In genomic region chr6:71481021-71481420, GRCh38 we compare ENCODE assay signal across 32 cellular contexts.
DNase-seq lines count a peak whose midpoint lies in the region; ATAC-seq, FAIRE-seq and TF ChIP-seq lines count a peak whose summit lies in the region.
"Had no signal": no experiment of that assay in that cellular context is flagged by ENCODE, and none has a peak within 500 bp of the region (broad histone marks: within the 10 kb centered on the region; RNA-seq: fewer than 3 reads in every experiment).

No MANE protein-coding gene starts in this region.

- H2BK5ac ChIP-seq in mesendoderm (ENCODE audit: low read length) = no peak overlapping the region

- CTCF ChIA-PET in endothelial cell of umbilical vein (lab: Charles Lee) = interaction anchor here (1.2 to 3.4 kb wide), 8 partner anchors 9 to 290 kb away, joined by 3 to 35 read pairs (median 15); no protein-coding TSS in a partner anchor
- CTCF ChIA-PET in GM10248 (lab: Yijun Ruan, JAX) = interaction anchor here (1.0 to 1.6 kb wide), 2 partner anchors 10 to 13 kb away, joined by 3 read pairs; no protein-coding TSS in a partner anchor

- 58 to 69% methylated on average over 1 of the region's 1 CpG for whole genome bisulfite sequencing in heart right ventricle, 2 donors
- WGBS in mesendoderm (ENCODE audit: extremely low coverage, insufficient coverage, low lambda C conversion rate) = no CpG with 5 or more reads among the region's 1 CpG

- TF ChIP-seq POLR2A in endothelial cell of umbilical vein (IDR thresholded peaks at IDR 0.05; ENCODE audit: low read depth, low read length) = no peak

- H3K4me1 ChIP-seq in heart right ventricle = peaks cover 0 to 49% (median 36%) of the 10 kb centered on the region in 9 donors
- peaks cover 38% of the 10 kb centered on the region for H3K4me1 ChIP-seq in endothelial cell of umbilical vein (ENCODE audit: control insufficient read depth, extremely low read depth, insufficient read depth, low read length)
- no peaks in the 10 kb centered on the region for H3K4me1 ChIP-seq in mesendoderm (ENCODE audit: control insufficient read depth, low read depth, low read length)
- peaks cover 42% of the 10 kb centered on the region for H3K4me1 ChIP-seq in upper lobe of right lung
- H3K4me1 ChIP-seq: colonic mucosa, uterus had no signal

- H3K9me3 Mint-ChIP-seq in type B pancreatic cell = no peaks in the 10 kb centered on the region
- H3K9me3 Mint-ChIP-seq: activated naive CD4-positive, alpha-beta T cell treated with anti-CD3 and anti-CD28 coated beads, Interleukin-2, amount 50 U/mL, for 24 hours; activated T-helper 1 cell treated with anti-CD3 and anti-CD28 coated beads, Interleukin-12 subunit alpha, Interleukin-12 subunit beta, Interleukin-2, Interleukin-4 antibody, amounts not matched to agents 30 ng/mL and 10 ng/mL and 1 ng/mL, durations not matched to agents 14 hours and 24 hours and 36 hours; H9; stimulated activated effector memory CD8-positive, alpha-beta T cell treated with anti-CD3 and anti-CD28 coated beads, Interleukin-12 subunit alpha, Interleukin-12 subunit beta, amount 100 ng/mL, for 72 hours had no signal

- H4K5ac ChIP-seq in mesendoderm (ENCODE audit: low read length) = no peak overlapping the region

- TF ChIP-seq CTCF in heart right ventricle (IDR thresholded peaks at IDR 0.05) (no peak), endothelial cell of umbilical vein (IDR thresholded peaks at IDR 0.05; ENCODE audit: extremely low read depth in 1 of 2, insufficient read depth in 1 of 2, low read depth in 1 of 2, low read length in 2 of 2) (no peak), upper lobe of right lung (IDR thresholded peaks at IDR 0.05) (no peak), type B pancreatic cell (conservative IDR thresholded peaks at IDR 0.05) (no peak), GM10248 (IDR thresholded peaks at IDR 0.05; ENCODE audit: control extremely low read depth, extremely low read depth, low read depth, missing control alignments) (no peak)

- H3K79me2 ChIP-seq in endothelial cell of umbilical vein (ENCODE audit: control insufficient read depth, insufficient read depth, low read length) (no peaks in the 10 kb centered on the region), mesendoderm (ENCODE audit: control insufficient read depth, insufficient read depth, low read length) (no peaks in the 10 kb centered on the region)

- no peak overlapping the region for H3K4ac ChIP-seq in mesendoderm (ENCODE audit: low read depth, low read length)

- H4K8ac ChIP-seq in mesendoderm (ENCODE audit: low read depth, low read length) = no peak overlapping the region

- H3K9me3 ChIP-seq in heart right ventricle (no peaks in the 10 kb centered on the region), endothelial cell of umbilical vein (replicated peaks; ENCODE audit: control insufficient read depth, insufficient read depth, low read length) (no peaks in the 10 kb centered on the region), upper lobe of right lung (no peaks in the 10 kb centered on the region)
- H3K9me3 ChIP-seq: colonic mucosa, MG63, uterus had no signal

- no peaks in the 10 kb centered on the region for H3K79me1 ChIP-seq in mesendoderm (ENCODE audit: low read length)

- no peak overlapping the region for H3K27ac Mint-ChIP-seq in type B pancreatic cell
- H3K27ac Mint-ChIP-seq: activated naive CD4-positive, alpha-beta T cell treated with anti-CD3 and anti-CD28 coated beads, Interleukin-2, amount 50 U/mL, for 24 hours; activated T-helper 1 cell treated with anti-CD3 and anti-CD28 coated beads, Interleukin-12 subunit alpha, Interleukin-12 subunit beta, Interleukin-2, Interleukin-4 antibody, amounts not matched to agents 30 ng/mL and 10 ng/mL and 1 ng/mL, durations not matched to agents 14 hours and 24 hours and 36 hours; CD8-positive, alpha-beta memory T cell; H9; stimulated activated effector memory CD8-positive, alpha-beta T cell treated with anti-CD3 and anti-CD28 coated beads, Interleukin-12 subunit alpha, Interleukin-12 subunit beta, amount 100 ng/mL, for 72 hours had no signal

- H3K56ac ChIP-seq in mesendoderm (ENCODE audit: low read length) = no peak overlapping the region

- FAIRE-seq in endothelial cell of umbilical vein (lab: Jason Lieb, UNC) = no peak
- FAIRE-seq: A204.1, HTR-8/SVneo had no signal

- ATAC-seq in heart right ventricle (peak in 2 of 8 donors; percentile 20 to 31), upper lobe of right lung (no peak)
- ATAC-seq: left lobe of liver; sciatic nerve; stimulated activated effector memory CD8-positive, alpha-beta T cell treated with anti-CD3 and anti-CD28 coated beads, Interleukin-12 subunit alpha, Interleukin-12 subunit beta, amount 100 ng/mL, for 72 hours had no signal

- dilution Hi-C loops in endothelial cell of umbilical vein (cut with MboI; ENCODE audit: extremely low pct_ligation_motif_present, low sequenced_read_pairs) = no loop called here

- H3K18ac ChIP-seq in mesendoderm (ENCODE audit: low read length) = peak overlapping the region; percentile 64

- DNase-seq in heart right ventricle (no peak), cardiac septum (ENCODE audit: low spot score) (no peak), endothelial cell of umbilical vein (ENCODE audit: low read depth, low spot score) (peak; percentile 16), mesendoderm (no peak), upper lobe of right lung (no peak), ACHN (no peak), type B pancreatic cell (ENCODE audit: extremely low spot score, unreplicated experiment) (no peak), GM10248 (ENCODE audit: extremely low spot score) (no peak)
- DNase-seq: activated CD4-positive, alpha-beta T cell treated with anti-CD3 and anti-CD28 coated beads, Interleukin-2, amount 50 U/mL, for 48 hours; CD8-positive, alpha-beta memory T cell; colonic mucosa; DMS153; effector memory CD4-positive, alpha-beta T cell; H9; KG1; MG63; NCI-H1417; NCI-H2081; NCI-H2227 treated with DMSO at 0.1 percent for 48 hours; NCI-H526 treated with DMSO at 0.1 percent for 48 hours; SIG-M5; stimulated activated CD4-positive, alpha-beta T cell treated with anti-CD3 and anti-CD28 coated beads, Interleukin-4, amount 100 ng/mL, for 24 hours; substantia nigra; uterus had no signal

- H3K27me3 ChIP-seq in heart right ventricle (no peaks in the 10 kb centered on the region), endothelial cell of umbilical vein (ENCODE audit: control insufficient read depth in 2 of 2, insufficient read depth in 2 of 2, low read length in 2 of 2) (no peaks in the 10 kb centered on the region), mesendoderm (ENCODE audit: insufficient read depth, low read length, poor library complexity) (no peaks in the 10 kb centered on the region), upper lobe of right lung (no peaks in the 10 kb centered on the region)
- H3K27me3 ChIP-seq: colonic mucosa, MG63, uterus had no signal

- H4K20me1 ChIP-seq in endothelial cell of umbilical vein (replicated peaks; ENCODE audit: control insufficient read depth, extremely low read depth, insufficient read depth, low read length) = no peaks in the 10 kb centered on the region

- POLR2A ChIA-PET in endothelial cell of umbilical vein (lab: Charles Lee) (interaction anchor here (0.7 kb wide), 1 partner anchor 22 kb away, joined by 3 read pairs; no protein-coding TSS in a partner anchor), GM10248 (lab: Yijun Ruan, JAX) (no interaction called here)

- H3K36me3 Mint-ChIP-seq in type B pancreatic cell = no peaks in the 10 kb centered on the region
- H3K36me3 Mint-ChIP-seq: activated naive CD4-positive, alpha-beta T cell treated with anti-CD3 and anti-CD28 coated beads, Interleukin-2, amount 50 U/mL, for 24 hours; CD8-positive, alpha-beta memory T cell; stimulated activated effector memory CD8-positive, alpha-beta T cell treated with anti-CD3 and anti-CD28 coated beads, Interleukin-12 subunit alpha, Interleukin-12 subunit beta, amount 100 ng/mL, for 72 hours had no signal

- H3K9ac ChIP-seq in endothelial cell of umbilical vein (replicated peaks; ENCODE audit: extremely low read depth, insufficient read depth, low read length) = no peak overlapping the region
- H3K9ac ChIP-seq in mesendoderm (ENCODE audit: low read length) = no peak overlapping the region

- in situ Hi-C loops in ACHN (cut with HindIII; ENCODE audit: low pct_ligation_motif_present, low pct_unique_long_range_greater_than_20kb, low sequenced_read_pairs) = no loop called here

- no peaks in the 10 kb centered on the region for H3K9me1 ChIP-seq in endothelial cell of umbilical vein (replicated peaks; ENCODE audit: control insufficient read depth, extremely low read depth, insufficient read depth, low read length)

- no peaks in the 10 kb centered on the region for H3K27me3 Mint-ChIP-seq in type B pancreatic cell
- H3K27me3 Mint-ChIP-seq: activated naive CD4-positive, alpha-beta T cell treated with anti-CD3 and anti-CD28 coated beads, Interleukin-2, amount 50 U/mL, for 24 hours had no signal

- H2BK15ac ChIP-seq in mesendoderm (replicated peaks; ENCODE audit: low read depth) = no peak overlapping the region

- no peak overlapping the region for H3K4me3 ChIP-seq in heart right ventricle
- no peak overlapping the region for H3K4me3 ChIP-seq in endothelial cell of umbilical vein (replicated peaks in 1 of 3; ENCODE audit: insufficient read depth in 1 of 3, low read depth in 1 of 3, low read length in 3 of 3)
- no peak overlapping the region for H3K4me3 ChIP-seq in mesendoderm (ENCODE audit: low read length)
- no peak overlapping the region for H3K4me3 ChIP-seq in upper lobe of right lung
- H3K4me3 ChIP-seq: colonic mucosa, MG63, uterus had no signal

- H3K4me2 ChIP-seq in endothelial cell of umbilical vein (ENCODE audit: insufficient read depth, low read length) = peak overlapping the region; percentile 68
- H3K4me2 ChIP-seq in mesendoderm (ENCODE audit: low read length) = no peak overlapping the region

- H2AFZ ChIP-seq in endothelial cell of umbilical vein (ENCODE audit: low read depth, low read length) = peak overlapping the region; percentile 71

- H3K23ac ChIP-seq in mesendoderm (ENCODE audit: low read length) = no peak overlapping the region

- H2BK120ac ChIP-seq in mesendoderm (ENCODE audit: low read depth, low read length) = peak overlapping the region; percentile 78

- intact Hi-C loops in heart right ventricle (cut with DNase I) (loop anchor here in 1 of 10 donors (5.0 kb wide), 1 partner anchor 89 kb away; no protein-coding TSS in a partner anchor), cardiac septum (cut with DNase I) (loop anchor here (5.0 kb wide), 1 partner anchor 89 kb away; no protein-coding TSS in a partner anchor), endothelial cell of umbilical vein (cut with micrococcal nuclease) (loop anchor here (1.0 kb wide), 1 partner anchor 233 kb away; no protein-coding TSS in a partner anchor), upper lobe of right lung (cut with DNase I) (no loop called here)

- H3K4me3 Mint-ChIP-seq in type B pancreatic cell = no peak overlapping the region
- H3K4me3 Mint-ChIP-seq: activated naive CD4-positive, alpha-beta T cell treated with anti-CD3 and anti-CD28 coated beads, Interleukin-2, amount 50 U/mL, for 24 hours; activated T-helper 1 cell treated with anti-CD3 and anti-CD28 coated beads, Interleukin-12 subunit alpha, Interleukin-12 subunit beta, Interleukin-2, Interleukin-4 antibody, amounts not matched to agents 30 ng/mL and 10 ng/mL and 1 ng/mL, durations not matched to agents 14 hours and 24 hours and 36 hours; CD8-positive, alpha-beta memory T cell; H9; neural crest cell; stimulated activated effector memory CD8-positive, alpha-beta T cell treated with anti-CD3 and anti-CD28 coated beads, Interleukin-12 subunit alpha, Interleukin-12 subunit beta, amount 100 ng/mL, for 72 hours had no signal

- BruUV-seq in endothelial cell of umbilical vein (replicated peaks; lab: Mats Ljungman, UMichigan) = no TSS peak

- H3K36me3 ChIP-seq in heart right ventricle (no peaks in the 10 kb centered on the region), endothelial cell of umbilical vein (ENCODE audit: control insufficient read depth in 2 of 2, extremely low read depth in 1 of 2, insufficient read depth in 2 of 2, low read length in 2 of 2) (no peaks in the 10 kb centered on the region), mesendoderm (ENCODE audit: control insufficient read depth, insufficient read depth, low read length) (no peaks in the 10 kb centered on the region), upper lobe of right lung (no peaks in the 10 kb centered on the region)
- H3K36me3 ChIP-seq: colonic mucosa, MG63, uterus had no signal

- peak overlapping the region in 8 of 10 donors; percentile 10 to 81 (median 69) for H3K27ac ChIP-seq in heart right ventricle
- peak overlapping the region; percentile 98 for H3K27ac ChIP-seq in endothelial cell of umbilical vein (ENCODE audit: insufficient read depth, low read depth, low read length)
- H3K27ac ChIP-seq in mesendoderm (ENCODE audit: low read depth, low read length) = no peak overlapping the region
- peak overlapping the region; percentile 78 for H3K27ac ChIP-seq in upper lobe of right lung
- H3K27ac ChIP-seq: colonic mucosa had no signal

- H3K4me1 Mint-ChIP-seq in type B pancreatic cell (ENCODE audit: unreplicated experiment) = peaks cover 8% of the 10 kb centered on the region
- H3K4me1 Mint-ChIP-seq: activated naive CD4-positive, alpha-beta T cell treated with anti-CD3 and anti-CD28 coated beads, Interleukin-2, amount 50 U/mL, for 24 hours; CD8-positive, alpha-beta memory T cell; stimulated activated effector memory CD8-positive, alpha-beta T cell treated with anti-CD3 and anti-CD28 coated beads, Interleukin-12 subunit alpha, Interleukin-12 subunit beta, amount 100 ng/mL, for 72 hours had no signal

- no peak overlapping the region for H2AK5ac ChIP-seq in mesendoderm (ENCODE audit: low read length)
